In the genomic region with DNA sequence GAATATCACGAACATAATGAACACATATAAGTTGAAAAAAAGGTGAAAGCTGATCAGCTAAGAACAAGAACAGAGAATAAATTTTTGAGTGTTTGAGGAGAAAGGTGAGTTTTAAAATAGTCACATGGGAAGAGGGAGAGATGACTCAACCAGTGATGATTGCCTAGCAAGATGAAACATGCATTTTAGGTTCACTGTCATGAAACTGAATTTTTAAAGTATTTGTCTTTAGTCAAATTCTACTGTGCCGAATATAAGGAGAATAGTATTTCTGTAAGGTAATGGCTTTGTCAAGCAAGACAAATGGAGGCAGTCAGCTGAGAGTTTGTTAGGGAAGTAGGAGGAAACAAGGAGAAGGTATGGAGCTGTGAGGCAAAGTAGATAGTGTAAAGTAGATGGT, we compare ENCODE assay signal across 27 cellular contexts.
"Had no signal": no experiment of that assay in that cellular context is flagged by ENCODE, and none has a peak within 500 bp of the region (broad histone marks: within the 10 kb centered on the region; RNA-seq: fewer than 3 reads in every experiment).

No MANE protein-coding gene starts in this region.

- H3K4me3 ChIP-seq: Peyer's patch had no signal

- DNase-seq: activated CD4-positive, alpha-beta T cell treated with anti-CD3 and anti-CD28 coated beads, Interleukin-2, amount 10 ng/mL, durations not matched to agents 24 days and 14 days; activated CD4-positive, alpha-beta T cell treated with anti-CD3 and anti-CD28 coated beads, Interleukin-2, amount 50 U/mL, for 4 hours; activated CD4-positive, CD25-positive, alpha-beta regulatory T cell; activated CD8-positive, alpha-beta T cell treated with anti-CD3 and anti-CD28 coated beads for 36 hours; activated effector memory CD4-positive, alpha-beta T cell treated with anti-CD3 and anti-CD28 coated beads, Interleukin-2, amount 50 U/mL, for 16 hours; activated naive CD4-positive, alpha-beta T cell; activated naive CD4-positive, alpha-beta T cell treated with anti-CD3 and anti-CD28 coated beads, Interleukin-2, amount 50 U/mL, for 16 hours; activated naive CD8-positive, alpha-beta T cell treated with anti-CD3 and anti-CD28 coated beads for 36 hours; activated T-cell treated with anti-CD3 and anti-CD28 coated beads, Interleukin-2, amount 50 U/mL, for 1 hour; activated T-cell treated with anti-CD3 and anti-CD28 coated beads, Interleukin-2, amount 50 U/mL, for 72 hours; amniotic stem cell; aorta; brain microvascular endothelial cell; cerebellar nuclear complex; NCI-H1105; NCI-H1417 treated with DMSO at 0.1 percent for 48 hours; NCI-H1694; NCI-H1930; NCI-H345; NCI-H524 treated with DMSO at 0.1 percent for 48 hours; PC-3; Peyer's patch; Right ventricle myocardium superior; RPMI8226; T1000; WERI-Rb-1 had no signal

- H3K27me3 Mint-ChIP-seq: activated CD4-positive, alpha-beta T cell treated with anti-CD3 and anti-CD28 coated beads, Interleukin-2, amount 10 ng/mL, durations not matched to agents 24 days and 14 days; activated CD8-positive, alpha-beta T cell treated with anti-CD3 and anti-CD28 coated beads for 36 hours; activated naive CD8-positive, alpha-beta T cell treated with anti-CD3 and anti-CD28 coated beads for 36 hours; activated T-helper 17 cell treated with anti-CD3 and anti-CD28 coated beads, Interleukin-2, amount 50 U/mL, for 72 hours had no signal

- H3K27me3 ChIP-seq: brain microvascular endothelial cell, Peyer's patch had no signal

- H3K4me1 Mint-ChIP-seq: activated CD4-positive, alpha-beta T cell treated with anti-CD3 and anti-CD28 coated beads, Interleukin-2, amount 10 ng/mL, durations not matched to agents 24 days and 14 days; activated naive CD8-positive, alpha-beta T cell treated with anti-CD3 and anti-CD28 coated beads for 36 hours; activated T-helper 17 cell treated with anti-CD3 and anti-CD28 coated beads, Interleukin-2, amount 50 U/mL, for 72 hours had no signal

- H3K4me3 Mint-ChIP-seq: activated CD4-positive, alpha-beta T cell treated with anti-CD3 and anti-CD28 coated beads, Interleukin-2, amount 10 ng/mL, durations not matched to agents 24 days and 14 days; activated CD8-positive, alpha-beta T cell treated with anti-CD3 and anti-CD28 coated beads for 36 hours; activated naive CD8-positive, alpha-beta T cell treated with anti-CD3 and anti-CD28 coated beads for 36 hours; activated T-cell treated with anti-CD3 and anti-CD28 coated beads, Interleukin-2, amount 50 U/mL, for 72 hours; activated T-helper 17 cell treated with anti-CD3 and anti-CD28 coated beads, Interleukin-2, amount 50 U/mL, for 72 hours had no signal

- H3K4me1 ChIP-seq: Peyer's patch had no signal

- H3K36me3 ChIP-seq: brain microvascular endothelial cell, Peyer's patch, WERI-Rb-1 had no signal

- H3K27ac ChIP-seq: brain microvascular endothelial cell, Peyer's patch, WERI-Rb-1 had no signal

- H3K27ac Mint-ChIP-seq: activated CD4-positive, alpha-beta T cell treated with anti-CD3 and anti-CD28 coated beads, Interleukin-2, amount 10 ng/mL, durations not matched to agents 24 days and 14 days; activated CD8-positive, alpha-beta T cell treated with anti-CD3 and anti-CD28 coated beads for 36 hours; activated naive CD8-positive, alpha-beta T cell treated with anti-CD3 and anti-CD28 coated beads for 36 hours; activated T-cell treated with anti-CD3 and anti-CD28 coated beads, Interleukin-2, amount 50 U/mL, for 72 hours; activated T-helper 17 cell treated with anti-CD3 and anti-CD28 coated beads, Interleukin-2, amount 50 U/mL, for 72 hours had no signal

- H3K36me3 Mint-ChIP-seq: activated naive CD8-positive, alpha-beta T cell treated with anti-CD3 and anti-CD28 coated beads for 36 hours had no signal

- ATAC-seq: activated CD8-positive, alpha-beta T cell treated with anti-CD3 and anti-CD28 coated beads for 36 hours; activated T-cell treated with anti-CD3 and anti-CD28 coated beads, Interleukin-2, amount 50 U/mL, for 72 hours; activated T-helper 17 cell treated with anti-CD3 and anti-CD28 coated beads, Interleukin-2, amount 50 U/mL, for 72 hours; PC-3 had no signal
